8 cellular contexts compared by ENCODE assay signal in genomic region chrY:13479828-13480227, GRCh38. TPM values are rescaled to one million over a fixed set of nuclear protein-coding genes. Genes with fewer than 3 reads are reported as not detected.
DNase-seq lines count a peak whose midpoint lies in the region; ATAC-seq and TF ChIP-seq lines count a peak whose summit lies in the region.

Gene UTY (minus strand): TSS chrY:13480033. CDS start chrY:13479665, 368 bp downstream.

- ATAC-seq in HG03039 (IDR thresholded peaks at IDR 0.05; ENCODE audit: unreplicated experiment) = peak; percentile 98
- ATAC-seq in T-helper 17 cell = peak; percentile 91
- no peak for ATAC-seq in GM18909 (IDR thresholded peaks at IDR 0.05; ENCODE audit: poor library complexity, unreplicated experiment)

- H3K27ac Mint-ChIP-seq in T-helper 17 cell = peak within 1 kb of the TSS; percentile 96

- no peak for TF ChIP-seq POLR2A in ovary (IDR thresholded peaks at IDR 0.05)

- H3K9ac ChIP-seq in endocrine pancreas (ENCODE audit: control insufficient read depth, insufficient read depth, low read length) = peak within 1 kb of the TSS; percentile 85

- H3K27me3 ChIP-seq in endocrine pancreas (ENCODE audit: control insufficient read depth, insufficient read depth, low read length) = no peaks in the 10 kb centered on the region
- H3K27me3 ChIP-seq in ovary = no peaks in the 10 kb centered on the region

- H3K4me1 ChIP-seq in endocrine pancreas (ENCODE audit: control insufficient read depth, insufficient read depth, low read length) (peaks cover 8% of the 10 kb centered on the region), ovary (ENCODE audit: insufficient read depth) (no peaks in the 10 kb centered on the region)

- peaks cover 2% of the 10 kb centered on the region for H3K36me3 Mint-ChIP-seq in T-helper 17 cell (ENCODE audit: low read depth)

- H3K27ac ChIP-seq in ovary = no peak within 1 kb of the TSS

- intact Hi-C loops in ovary (cut with DNase I) = no loop called here

- H3K4me3 ChIP-seq in endocrine pancreas (ENCODE audit: control insufficient read depth, insufficient read depth, low read length) (peak within 1 kb of the TSS; percentile 99), ovary (peak within 1 kb of the TSS; percentile 9)

- H3K9me3 ChIP-seq in T-helper 17 cell (ENCODE audit: control insufficient read depth, low read length, poor library complexity, severe bottlenecking) (no peaks in the 10 kb centered on the region), endocrine pancreas (ENCODE audit: control insufficient read depth, low read length) (no peaks in the 10 kb centered on the region), ovary (no peaks in the 10 kb centered on the region)

- peak within 1 kb of the TSS; percentile 95 for H3K4me3 Mint-ChIP-seq in T-helper 17 cell

- H3K4me1 Mint-ChIP-seq in T-helper 17 cell = peaks cover 12% of the 10 kb centered on the region

- no CpG with 5 or more reads among the region's 18 CpGs for WGBS in ovary, 3 donors

- no peaks in the 10 kb centered on the region for H3K27me3 Mint-ChIP-seq in T-helper 17 cell

- DNase-seq in COR-L47 (lab: John Stamatoyannopoulos, UW) (peak; percentile 73), T-helper 17 cell (peak; percentile 47 to 56 (median 55)), ovary (no peak), hepatic stellate cell (ENCODE audit: low spot score) (no peak), DMS 273 treated with DMSO at 0.1 percent for 48 hours (lab: John Stamatoyannopoulos, UW) (no peak)

- H3K36me3 ChIP-seq in endocrine pancreas (ENCODE audit: control insufficient read depth, insufficient read depth, low read length) (no peaks in the 10 kb centered on the region), ovary (no peaks in the 10 kb centered on the region)

- TF ChIP-seq CTCF in ovary (IDR thresholded peaks at IDR 0.05) = no peak

- no peak for TF ChIP-seq EP300 in ovary (IDR thresholded peaks at IDR 0.05)

RNA-seq across cellular contexts. Expression of gene UTY, which starts in this region (rescaled TPM):
- total RNA-seq in T-helper 17 cell = 100 to 1,000 TPM; 110 to 113 TPM
- under 1 TPM in 1 of 7 donors, not detected in 6; 0.03 TPM for total RNA-seq in ovary
- not detected for polyA plus RNA-seq in ovary

Comparison
In these comparisons a context has a peak if more than half of its experiments do, and no peak if none do; other contexts are left out.
1. DNase-seq: peak in COR-L47 (single experiment) and T-helper 17 cell (3 of 3); none in ovary (0 of 5), hepatic stellate cell (single experiment) and DMS 273 treated with DMSO at 0.1 percent for 48 hours (single experiment).